In the genomic region with DNA sequence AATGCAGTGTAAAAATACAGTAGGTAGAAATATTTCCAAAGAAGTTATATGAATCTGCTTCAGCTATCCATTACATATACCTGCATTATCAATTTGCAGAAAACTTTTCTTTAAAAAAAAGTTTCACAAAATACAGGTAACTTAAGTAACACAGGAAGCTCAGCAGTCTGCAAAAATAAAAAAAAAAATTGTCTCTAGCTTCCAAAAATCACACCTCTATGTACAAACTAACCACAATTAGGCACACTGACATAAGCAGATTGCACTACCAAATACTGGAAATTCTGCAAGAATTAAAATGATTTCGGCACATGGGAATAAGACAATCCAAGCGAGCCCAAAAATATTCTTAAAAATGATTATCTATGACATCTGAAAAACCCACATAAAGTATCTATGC, we compare ENCODE assay signal across 7 cellular contexts. TPM values are rescaled to one million over a fixed set of nuclear protein-coding genes. Genes with fewer than 3 reads are reported as not detected.
"Had no signal": no experiment of that assay in that cellular context is flagged by ENCODE, and none has a peak within 500 bp of the region (broad histone marks: within the 10 kb centered on the region; RNA-seq: fewer than 3 reads in every experiment).

No MANE protein-coding gene starts in this region.

- H3K4me3 Mint-ChIP-seq: IgD-negative memory B cell had no signal

- H3K4me1 Mint-ChIP-seq: IgD-negative memory B cell had no signal

- ATAC-seq: HepG2, K562 had no signal

- H3K4me3 ChIP-seq: K562 had no signal

- DNase-seq: IMR-90, KBM-7, KG1 had no signal

- H3K27ac ChIP-seq: HL-60 had no signal

- H3K9me3 Mint-ChIP-seq: IgD-negative memory B cell had no signal

- H3K36me3 Mint-ChIP-seq: IgD-negative memory B cell had no signal

- H3K27ac Mint-ChIP-seq: IgD-negative memory B cell had no signal

RNA-seq across cellular contexts. Expression of a gene that starts 41.2 kb away (rescaled TPM):
- total RNA-seq: HepG2 had no signal
- polyA plus RNA-seq: HepG2, IgD-negative memory B cell had no signal
